In genomic region chr1:235075121-235075954, GRCh38 we compare ENCODE assay signal across 7 cellular contexts. TPM values are rescaled to one million over a fixed set of nuclear protein-coding genes. Genes with fewer than 3 reads are reported as not detected.
DNase-seq lines count a peak whose midpoint lies in the region; ATAC-seq and TF ChIP-seq lines count a peak whose summit lies in the region.

No MANE protein-coding gene starts in this region.

- TF ChIP-seq CTCF in OCI-LY1 (IDR thresholded peaks at IDR 0.05; ENCODE audit: low read length), result no peak
- no peak for TF ChIP-seq CTCF in sigmoid colon (IDR thresholded peaks at IDR 0.05)

- H3K9me2 ChIP-seq in OCI-LY1 (ENCODE audit: low read depth, low read length), result no peaks in the 10 kb centered on the region

- peak overlapping the region; percentile 55 for H3K9ac ChIP-seq in OCI-LY1 (ENCODE audit: low read length)

- H3K4me1 ChIP-seq in OCI-LY1 (ENCODE audit: insufficient read depth, low read length, severe bottlenecking) (peaks cover 49% of the 10 kb centered on the region), sigmoid colon (peaks cover 0 to 39% (median 35%) of the 10 kb centered on the region in 4 donors)

- no peak for TF ChIP-seq POLR2A in sigmoid colon (IDR thresholded peaks at IDR 0.05)

- H3K36me3 ChIP-seq in OCI-LY1 (ENCODE audit: insufficient read depth, low read length) (no peaks in the 10 kb centered on the region), sigmoid colon (no peaks in the 10 kb centered on the region)

- H4K20me1 ChIP-seq in OCI-LY1 (ENCODE audit: insufficient read depth, low read length), result no peaks in the 10 kb centered on the region

- peak overlapping the region; percentile 56 for H3K4me2 ChIP-seq in OCI-LY1 (ENCODE audit: low read length)

- intact Hi-C loops in cardiac septum (cut with DNase I) (loop anchor here (1.0 to 2.0 kb wide), 5 partner anchors 79 to 463 kb away; no protein-coding TSS in a partner anchor), sigmoid colon (cut with DNase I) (loop anchor here (5.0 kb wide), 2 partner anchors 78 to 158 kb away; no protein-coding TSS in a partner anchor)

- H3K27me3 ChIP-seq in OCI-LY1 (ENCODE audit: insufficient read depth, low read length) (no peaks in the 10 kb centered on the region), sigmoid colon (no peaks in the 10 kb centered on the region)

- ATAC-seq in GM18861 (IDR thresholded peaks at IDR 0.05; ENCODE audit: unreplicated experiment) (peak; percentile 51), HG02798 (IDR thresholded peaks at IDR 0.05; ENCODE audit: poor library complexity, unreplicated experiment) (peak; percentile 73)

- H2AFZ ChIP-seq in OCI-LY1 (ENCODE audit: low read length), result 0 out of 2 replicates have a peak overlapping the region, but pooled peaks have one; percentile 4

- DNase-seq in activated effector memory CD4-positive, alpha-beta T cell treated with anti-CD3 and anti-CD28 coated beads, Interleukin-2, amount 50 U/mL, for 16 hours, result peak; percentile 93
- DNase-seq in cardiac septum (ENCODE audit: low spot score), result peak; percentile 89
- peak; percentile 81 for DNase-seq in sigmoid colon
- no peak for DNase-seq in ureter (ENCODE audit: low spot score)

- H3K4me3 ChIP-seq in OCI-LY1 (ENCODE audit: low read depth, low read length, poor library complexity, severe bottlenecking) (peak overlapping the region; percentile 12), sigmoid colon (no peak overlapping the region)

- H3F3A ChIP-seq in OCI-LY1 (ENCODE audit: insufficient read depth, low read length), result 0 out of 2 replicates have a peak, but pooled peaks cover 3% of the 10 kb centered on the region

- no peaks in the 10 kb centered on the region for H3K79me2 ChIP-seq in OCI-LY1 (ENCODE audit: insufficient read depth, low read length)

- WGBS in sigmoid colon, 2 donors, result 48 to 56% methylated on average over 26 of the region's 26 CpGs

- no peaks in the 10 kb centered on the region for H3K9me3 ChIP-seq in OCI-LY1 (ENCODE audit: low read length)
- H3K9me3 ChIP-seq in sigmoid colon, result no peaks in the 10 kb centered on the region

- peak in 2 of 4 donors; percentile 39 to 40 for TF ChIP-seq EP300 in sigmoid colon (IDR thresholded peaks at IDR 0.05)

- peak overlapping the region; percentile 92 for H3K27ac ChIP-seq in OCI-LY1 (ENCODE audit: low read depth, low read length, poor library complexity, severe bottlenecking)
- peak overlapping the region; percentile 69 to 89 (median 82) for H3K27ac ChIP-seq in sigmoid colon

RNA-seq across cellular contexts. Expression of gene TOMM20, which starts 53.3 kb away (rescaled TPM):
- total RNA-seq in cardiac septum (81.9 TPM), sigmoid colon (100 to 1,000 TPM in 2 of 4 donors, 10 to 100 TPM in 2; 72.0 to 128 (median 112) TPM), ureter (104 TPM)
- polyA plus RNA-seq in sigmoid colon, result 10 to 100 TPM; 49.0 to 79.3 (median 68.5) TPM
